In genomic region chr1:204293605-204294365, GRCh38 we compare ENCODE assay signal across 16 cellular contexts.
DNase-seq lines count a peak whose midpoint lies in the region; ATAC-seq, FAIRE-seq and TF ChIP-seq lines count a peak whose summit lies in the region.
"Had no signal": no experiment of that assay in that cellular context is flagged by ENCODE, and none has a peak within 500 bp of the region (broad histone marks: within the 10 kb centered on the region; RNA-seq: fewer than 3 reads in every experiment).

No MANE protein-coding gene starts in this region.

- H3K27me3 ChIP-seq in HCT116 (ENCODE audit: insufficient read depth, low read length) (no peaks in the 10 kb centered on the region), duodenal mucosa (ENCODE audit: control insufficient read depth in 1 of 2, insufficient read depth in 2 of 2, low read length in 2 of 2) (no peaks in the 10 kb centered on the region), left lung (no peaks in the 10 kb centered on the region), stomach (no peaks in the 10 kb centered on the region), small intestine (ENCODE audit: control insufficient read depth in 2 of 2, insufficient read depth in 2 of 2, low read length in 2 of 2) (no peaks in the 10 kb centered on the region)

- peaks cover 1 to 27% (median 12%) of the 10 kb centered on the region in 3 donors for H3K27me3 Mint-ChIP-seq in immature natural killer cell (ENCODE audit: low read depth in 3 of 3)

- no peaks in the 10 kb centered on the region for H3K36me3 Mint-ChIP-seq in immature natural killer cell
- H3K36me3 Mint-ChIP-seq: CD8-positive, alpha-beta T cell had no signal

- no peak for TF ChIP-seq RAD21 in HCT116 (IDR thresholded peaks at IDR 0.05; ENCODE audit: low read depth)

- DNase-seq in HCT116 (ENCODE audit: low read depth, low spot score): no peak
- DNase-seq in left lung: no peak
- no peak for DNase-seq in stomach
- DNase-seq in iPS-NIHi7 (ENCODE audit: extremely low spot score): no peak
- no peak for DNase-seq in small intestine
- DNase-seq in immature natural killer cell: no peak
- DNase-seq: activated CD4-positive, alpha-beta T cell treated with anti-CD3 and anti-CD28 coated beads, Interleukin-2, amount 10 ng/mL, durations not matched to agents 24 days and 14 days; CD8-positive, alpha-beta T cell; hypothalamus; NCI-H1694 treated with DMSO at 0.1 percent for 48 hours; NK-92 treated with Interleukin-12 subunit alpha and Interleukin-12 subunit beta, amount 100 ng/mL, for 24 hours; T-helper 1 cell had no signal

- TF ChIP-seq POLR2A in HCT116 (IDR thresholded peaks at IDR 0.05; ENCODE audit: borderline replicate concordance, extremely low read depth, insufficient read depth, insufficient read length) (no peak), stomach (IDR thresholded peaks at IDR 0.05) (no peak)

- H4K20me1 ChIP-seq in HCT116 (ENCODE audit: insufficient read depth): no peaks in the 10 kb centered on the region

- no peak for ATAC-seq in HCT116
- peak; percentile 20 for ATAC-seq in left lung
- ATAC-seq in HG02763 (IDR thresholded peaks at IDR 0.05; ENCODE audit: unreplicated experiment): no peak
- ATAC-seq: CD8-positive, alpha-beta T cell had no signal

- H3K4me3 Mint-ChIP-seq in immature natural killer cell: no peak overlapping the region
- H3K4me3 Mint-ChIP-seq: activated CD4-positive, alpha-beta T cell treated with anti-CD3 and anti-CD28 coated beads, Interleukin-2, amount 10 ng/mL, durations not matched to agents 24 days and 14 days; CD8-positive, alpha-beta T cell; dendritic cell treated with granulocyte-macrophage colony-stimulating factor and Interleukin-4, amounts not matched to agents 40 ng/mL and 50 ng/mL, for 4 days; IgD-negative memory B cell had no signal

- no peak overlapping the region for H3K27ac ChIP-seq in HCT116 (ENCODE audit: low read depth, low read length)
- H3K27ac ChIP-seq in duodenal mucosa (ENCODE audit: low read depth, low read length): peak overlapping the region; percentile 39
- H3K27ac ChIP-seq in left lung: peak overlapping the region in 1 of 2 donors; percentile 61
- H3K27ac ChIP-seq in stomach: peak overlapping the region; percentile 32 to 83 (median 74)
- peak overlapping the region in 1 of 2 donors; percentile 82 for H3K27ac ChIP-seq in small intestine (ENCODE audit: low read depth in 1 of 2, low read length in 1 of 2)

- no peaks in the 10 kb centered on the region for H3K9me3 ChIP-seq in HCT116 (ENCODE audit: control insufficient read depth in 1 of 2, insufficient read depth in 1 of 2, low read depth in 1 of 2, low read length in 2 of 2)
- no peaks in the 10 kb centered on the region for H3K9me3 ChIP-seq in duodenal mucosa (ENCODE audit: control insufficient read depth in 1 of 2, low read length in 2 of 2)
- no peaks in the 10 kb centered on the region for H3K9me3 ChIP-seq in left lung
- no peaks in the 10 kb centered on the region for H3K9me3 ChIP-seq in stomach
- no peaks in the 10 kb centered on the region for H3K9me3 ChIP-seq in small intestine (ENCODE audit: control insufficient read depth, low read depth)

- intact Hi-C loops in HCT116 (cut with micrococcal nuclease) (no loop called here), left lung (cut with DNase I) (no loop called here), stomach (cut with DNase I; ENCODE audit: low total_unique reads) (no loop called here)

- no peak overlapping the region for H2AFZ ChIP-seq in HCT116 (ENCODE audit: low read depth, low read length, poor library complexity, severe bottlenecking)

- RAD21 ChIA-PET in HCT116 (lab: Charles Lee; ENCODE audit: low non-redundant PET in 1 of 2, low total read pairs in 2 of 2, uncharacterized antibody in 2 of 2, unreplicated experiment in 2 of 2): no interaction called here

- POLR2A ChIA-PET in HCT116 (lab: Charles Lee): no interaction called here

- no TSS peak for BruUV-seq in HCT116 (replicated peaks; lab: Mats Ljungman, UMichigan)

- no peak overlapping the region for H3K9ac ChIP-seq in HCT116 (ENCODE audit: low read length)
- H3K9ac ChIP-seq in duodenal mucosa (ENCODE audit: low read depth in 1 of 2, low read length in 2 of 2): no peak overlapping the region

- FAIRE-seq in small intestine (lab: Jason Lieb, UNC): no peak

- H3K4me1 Mint-ChIP-seq in immature natural killer cell: peaks cover 11 to 12% of the 10 kb centered on the region in 2 donors
- H3K4me1 Mint-ChIP-seq: IgD-negative memory B cell had no signal

- no peaks in the 10 kb centered on the region for H3K9me3 Mint-ChIP-seq in immature natural killer cell
- H3K9me3 Mint-ChIP-seq: activated CD4-positive, alpha-beta T cell treated with anti-CD3 and anti-CD28 coated beads, Interleukin-2, amount 10 ng/mL, durations not matched to agents 24 days and 14 days; CD8-positive, alpha-beta T cell; dendritic cell treated with granulocyte-macrophage colony-stimulating factor and Interleukin-4, amounts not matched to agents 40 ng/mL and 50 ng/mL, for 4 days; IgD-negative memory B cell had no signal

- CTCF ChIA-PET in HCT116 (lab: Charles Lee): no interaction called here

- no peaks in the 10 kb centered on the region for H3K79me2 ChIP-seq in HCT116 (ENCODE audit: insufficient read depth, low read length)

- peak overlapping the region; percentile 8 for H3K4me2 ChIP-seq in HCT116 (ENCODE audit: low read length)

- no peak for TF ChIP-seq EP300 in stomach (IDR thresholded peaks at IDR 0.05)

- TF ChIP-seq CTCF in HCT116 (IDR thresholded peaks at IDR 0.05 in 2 of 3, conservative IDR thresholded peaks at IDR 0.05 in 1 of 3; ENCODE audit: borderline replicate concordance in 1 of 3, insufficient read depth in 1 of 3, low read depth in 2 of 3, low read length in 2 of 3): no peak
- TF ChIP-seq CTCF in left lung (IDR thresholded peaks at IDR 0.05): no peak
- TF ChIP-seq CTCF in stomach (IDR thresholded peaks at IDR 0.05): no peak

- H3K27ac Mint-ChIP-seq in immature natural killer cell: no peak overlapping the region
- H3K27ac Mint-ChIP-seq: activated CD4-positive, alpha-beta T cell treated with anti-CD3 and anti-CD28 coated beads, Interleukin-2, amount 10 ng/mL, durations not matched to agents 24 days and 14 days; CD8-positive, alpha-beta T cell; dendritic cell treated with granulocyte-macrophage colony-stimulating factor and Interleukin-4, amounts not matched to agents 40 ng/mL and 50 ng/mL, for 4 days; IgD-negative memory B cell had no signal

- H3K9me2 ChIP-seq in HCT116 (ENCODE audit: insufficient read depth): no peaks in the 10 kb centered on the region

- H3K36me3 ChIP-seq in HCT116 (ENCODE audit: control insufficient read depth in 1 of 2, insufficient read depth in 2 of 2, low read length in 2 of 2): no peaks in the 10 kb centered on the region
- no peaks in the 10 kb centered on the region for H3K36me3 ChIP-seq in duodenal mucosa (ENCODE audit: control insufficient read depth in 1 of 2, insufficient read depth in 2 of 2, low read length in 2 of 2)
- no peaks in the 10 kb centered on the region for H3K36me3 ChIP-seq in left lung
- H3K36me3 ChIP-seq in stomach: no peaks in the 10 kb centered on the region
- no peaks in the 10 kb centered on the region for H3K36me3 ChIP-seq in small intestine (ENCODE audit: control insufficient read depth in 2 of 2, insufficient read depth in 2 of 2, low read length in 2 of 2)

- H3K4me1 ChIP-seq in HCT116 (ENCODE audit: control insufficient read depth in 1 of 2, insufficient read depth in 2 of 2, low read length in 2 of 2) (peaks cover 2 to 31% of the 10 kb centered on the region in 2 experiments), duodenal mucosa (ENCODE audit: control insufficient read depth in 1 of 2, insufficient read depth in 2 of 2, low read length in 2 of 2) (peaks cover 27 to 31% of the 10 kb centered on the region in 2 donors), left lung (peaks cover 3% of the 10 kb centered on the region in 2 donors), stomach (peaks cover 34 to 79% (median 52%) of the 10 kb centered on the region in 4 donors), small intestine (ENCODE audit: control insufficient read depth in 2 of 2, insufficient read depth in 1 of 2, low read depth in 1 of 2, low read length in 1 of 2) (peaks cover 4 to 11% of the 10 kb centered on the region in 2 donors)

- 68 to 74% (median 71%) methylated on average over 7 of the region's 7 CpGs for WGBS in stomach, 5 donors
- 69 to 80% (median 77%) methylated on average over 7 of the region's 7 CpGs for WGBS in small intestine, 3 donors

- H3K4me3 ChIP-seq in HCT116 (replicated peaks in 1 of 2; ENCODE audit: low read depth in 1 of 2, low read length in 2 of 2) (no peak overlapping the region), duodenal mucosa (ENCODE audit: low read depth in 1 of 2, low read length in 2 of 2) (no peak overlapping the region), left lung (no peak overlapping the region), stomach (no peak overlapping the region), small intestine (ENCODE audit: low read depth in 1 of 2, low read length in 2 of 2) (no peak overlapping the region)

TF ChIP-seq in HCT116, 20 proteins besides CTCF, POLR2A, EP300 and RAD21:
- TF ChIP-seq ZFX (IDR thresholded peaks at IDR 0.05): no peak
- TF ChIP-seq, protein P1, sequence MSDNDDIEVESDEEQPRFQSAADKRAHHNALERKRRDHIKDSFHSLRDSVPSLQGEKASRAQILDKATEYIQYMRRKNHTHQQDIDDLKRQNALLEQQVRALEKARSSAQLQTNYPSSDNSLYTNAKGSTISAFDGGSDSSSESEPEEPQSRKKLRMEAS (IDR thresholded peaks at IDR 0.05): no peak
- no peak for TF ChIP-seq ELF1 (IDR thresholded peaks at IDR 0.05; ENCODE audit: borderline replicate concordance, low read depth)
- TF ChIP-seq ZNF274 (IDR thresholded peaks at IDR 0.05; ENCODE audit: low read depth, low read length): no peak
- TF ChIP-seq EZH2phosphoT487 (IDR thresholded peaks at IDR 0.05; ENCODE audit: borderline replicate concordance): no peak
TF ChIP-seq in HCT116: peak in this region for 0.
